In genomic region chr18:35504996-35505395, GRCh38 we compare ENCODE assay signal across 18 cellular contexts. TPM values are rescaled to one million over a fixed set of nuclear protein-coding genes. Genes with fewer than 3 reads are reported as not detected.
A peak's percentile ranks its signal among the peaks of the same experiment; 100 is the strongest.
DNase-seq lines count a peak whose midpoint lies in the region; ATAC-seq and TF ChIP-seq lines count a peak whose summit lies in the region.
"Had no signal": no experiment of that assay in that cellular context is flagged by ENCODE, and none has a peak within 500 bp of the region (broad histone marks: within the 10 kb centered on the region; RNA-seq: fewer than 3 reads in every experiment).

No MANE protein-coding gene starts in this region.

- H3K4ac ChIP-seq in trophoblast cell (ENCODE audit: low read depth, low read length) = no peak overlapping the region

- no peak overlapping the region for H3K14ac ChIP-seq in trophoblast cell (ENCODE audit: low read length)

- H3K27ac ChIP-seq in body of pancreas (peak overlapping the region in 3 of 4 donors; percentile 63 to 74 (median 68)), endodermal cell (ENCODE audit: low read depth, low read length) (no peak overlapping the region), trophoblast cell (ENCODE audit: low read depth, low read length) (no peak overlapping the region)
- H3K27ac ChIP-seq: BLaER1 treated with 17β-estradiol and CSF1 and Interleukin-3, amounts not matched to agents 10 nM and 100 nM; C4-2B had no signal

- H3K4me3 ChIP-seq in Caco-2 (ENCODE audit: low read depth, low read length) (no peak overlapping the region), body of pancreas (no peak overlapping the region), endodermal cell (ENCODE audit: low read length) (no peak overlapping the region), trophoblast cell (ENCODE audit: low read depth, low read length) (peak overlapping the region; percentile 10)
- H3K4me3 ChIP-seq: BLaER1 treated with 17β-estradiol and CSF1 and Interleukin-3, amounts not matched to agents 10 nM and 100 nM had no signal

- H4K12ac ChIP-seq in trophoblast cell (ENCODE audit: low read depth, low read length) = no peak overlapping the region

- peaks cover 12% of the 10 kb centered on the region for H3K79me1 ChIP-seq in trophoblast cell (ENCODE audit: low read length)

- peak overlapping the region; percentile 15 for H4K91ac ChIP-seq in trophoblast cell (ENCODE audit: low read depth, low read length)

- H3K27ac Mint-ChIP-seq in Caco-2 (ENCODE audit: unreplicated experiment) (peak overlapping the region; percentile 65), endodermal cell (no peak overlapping the region)
- H3K27ac Mint-ChIP-seq: B cell; CD4-positive, alpha-beta T cell; CD8-positive, alpha-beta T cell had no signal

- no peaks in the 10 kb centered on the region for H3K36me3 ChIP-seq in Caco-2 (ENCODE audit: control insufficient read depth, insufficient read depth, low read length)
- H3K36me3 ChIP-seq in body of pancreas (replicated peaks in 1 of 2; ENCODE audit: insufficient read depth in 1 of 2, low read depth in 2 of 2) = no peaks in the 10 kb centered on the region
- H3K36me3 ChIP-seq in endodermal cell (ENCODE audit: control insufficient read depth, insufficient read depth, low read length) = no peaks in the 10 kb centered on the region
- H3K36me3 ChIP-seq in trophoblast cell (ENCODE audit: control insufficient read depth in 1 of 2, insufficient read depth in 2 of 2, low read length in 2 of 2) = no peaks in the 10 kb centered on the region
- H3K36me3 ChIP-seq: BLaER1 treated with 17β-estradiol and CSF1 and Interleukin-3, amounts not matched to agents 10 nM and 100 nM had no signal

- H3K4me1 Mint-ChIP-seq in Caco-2 (ENCODE audit: low read depth, unreplicated experiment) (peaks cover 13% of the 10 kb centered on the region), endodermal cell (peaks cover 7% of the 10 kb centered on the region)

- DNase-seq in Caco-2 (no peak), body of pancreas (no peak), endodermal cell (peak; percentile 14), trophoblast cell (no peak), Right ventricle myocardium superior (no peak), RPMI8226 (no peak), DMS153 (lab: John Stamatoyannopoulos, UW) (no peak)
- no peak for DNase-seq in central memory CD4-positive, alpha-beta T cell
- DNase-seq: 8988T; AML-193; CD4-positive, alpha-beta T cell; CD8-positive, alpha-beta T cell; DMS 273 treated with DMSO at 0.1 percent for 48 hours; DMS79 treated with DMSO at 0.1 percent for 48 hours; GF-D8 had no signal

- BruUV-seq in Caco-2 (replicated peaks; lab: Mats Ljungman, UMichigan) = no TSS peak

- no peaks in the 10 kb centered on the region for H3K36me3 Mint-ChIP-seq in Caco-2 (ENCODE audit: insufficient read depth, unreplicated experiment)
- no peaks in the 10 kb centered on the region for H3K36me3 Mint-ChIP-seq in endodermal cell (ENCODE audit: low read depth)
- H3K36me3 Mint-ChIP-seq: CD8-positive, alpha-beta T cell had no signal

- H3K27me3 Mint-ChIP-seq in Caco-2 (ENCODE audit: insufficient read depth, unreplicated experiment) (no peaks in the 10 kb centered on the region), endodermal cell (ENCODE audit: insufficient read depth) (no peaks in the 10 kb centered on the region)
- H3K27me3 Mint-ChIP-seq: B cell; CD4-positive, alpha-beta T cell had no signal

- H2BK5ac ChIP-seq in trophoblast cell (ENCODE audit: low read depth, low read length, poor library complexity) = no peak overlapping the region

- POLR2A ChIA-PET in Caco-2 (lab: Charles Lee) = no interaction called here

- H3K27me3 ChIP-seq in Caco-2 (replicated peaks; ENCODE audit: control insufficient read depth, insufficient read depth, low read length) (no peaks in the 10 kb centered on the region), body of pancreas (no peaks in the 10 kb centered on the region), endodermal cell (ENCODE audit: control insufficient read depth, insufficient read depth, low read length, poor library complexity, severe bottlenecking) (no peaks in the 10 kb centered on the region), trophoblast cell (ENCODE audit: insufficient read depth, low read length) (no peaks in the 10 kb centered on the region)
- H3K27me3 ChIP-seq: BLaER1 treated with 17β-estradiol and CSF1 and Interleukin-3, amounts not matched to agents 10 nM and 100 nM had no signal

- no peaks in the 10 kb centered on the region for H3K9me3 Mint-ChIP-seq in Caco-2 (ENCODE audit: unreplicated experiment)
- no peaks in the 10 kb centered on the region for H3K9me3 Mint-ChIP-seq in endodermal cell
- H3K9me3 Mint-ChIP-seq: CD4-positive, alpha-beta T cell; CD8-positive, alpha-beta T cell had no signal

- intact Hi-C loops in Caco-2 (cut with micrococcal nuclease; ENCODE audit: unreplicated experiment) = loop anchor here (5.0 kb wide), 1 partner anchor 77 kb away; the partner anchor contains the start of gene GALNT1
- intact Hi-C loops in body of pancreas (cut with DNase I) = no loop called here
- intact Hi-C loops in Right ventricle myocardium superior (cut with DNase I) = no loop called here

- H2BK12ac ChIP-seq in trophoblast cell (ENCODE audit: low read length) = peak overlapping the region; percentile 19

- ATAC-seq in body of pancreas = no peak
- ATAC-seq in Right ventricle myocardium superior (ENCODE audit: poor library complexity) = no peak
- ATAC-seq: CD8-positive, alpha-beta T cell had no signal

- peaks cover 38% of the 10 kb centered on the region for H3K4me1 ChIP-seq in Caco-2
- peaks cover 30% of the 10 kb centered on the region for H3K4me1 ChIP-seq in body of pancreas
- H3K4me1 ChIP-seq in endodermal cell (ENCODE audit: control insufficient read depth, insufficient read depth, low read length) = no peaks in the 10 kb centered on the region
- peaks cover 9 to 18% of the 10 kb centered on the region in 2 experiments for H3K4me1 ChIP-seq in trophoblast cell (ENCODE audit: control insufficient read depth in 1 of 2, insufficient read depth in 2 of 2, low read length in 2 of 2)

- H3K79me2 ChIP-seq in trophoblast cell (ENCODE audit: control insufficient read depth, insufficient read depth, low read length, poor library complexity) = peaks cover 3% of the 10 kb centered on the region

- no peak for TF ChIP-seq POLR2A in body of pancreas (IDR thresholded peaks at IDR 0.05)

- H3K4me2 ChIP-seq in trophoblast cell (ENCODE audit: low read length) = no peak overlapping the region
- H3K4me2 ChIP-seq: BLaER1 treated with 17β-estradiol and CSF1 and Interleukin-3, amounts not matched to agents 10 nM and 100 nM had no signal

- H2BK120ac ChIP-seq in trophoblast cell (ENCODE audit: insufficient read depth, low read length, poor library complexity) = no peak overlapping the region

- H3K18ac ChIP-seq in trophoblast cell (ENCODE audit: low read length) = no peak overlapping the region

- WGBS in body of pancreas, 2 donors = 89 to 94% methylated on average over 4 of the region's 4 CpGs
- 84 to 88% methylated on average over 3 to 4 of the region's 4 CpGs for WGBS in endodermal cell (ENCODE audit: insufficient coverage in 1 of 2, insufficient read length in 1 of 2), 2 experiments
- no CpG with 5 or more reads among the region's 4 CpGs for WGBS in trophoblast cell (ENCODE audit: extremely low coverage, insufficient coverage, insufficient read length)

- no peak overlapping the region for H2AK5ac ChIP-seq in trophoblast cell (ENCODE audit: low read length)

- H3K23ac ChIP-seq in trophoblast cell (ENCODE audit: low read length) = no peak overlapping the region

- no peak for TF ChIP-seq CTCF in Caco-2 (IDR thresholded peaks at IDR 0.05; ENCODE audit: insufficient read depth in 1 of 2, low read depth in 1 of 2, low read length in 1 of 2, severe bottlenecking in 1 of 2, unreplicated experiment in 1 of 2)
- TF ChIP-seq CTCF in body of pancreas (IDR thresholded peaks at IDR 0.05) = no peak
- no peak for TF ChIP-seq CTCF in endodermal cell (conservative IDR thresholded peaks at IDR 0.05)

- H3K4me3 Mint-ChIP-seq in Caco-2 (ENCODE audit: unreplicated experiment) (no peak overlapping the region), endodermal cell (no peak overlapping the region)
- H3K4me3 Mint-ChIP-seq: B cell; CD4-positive, alpha-beta T cell; CD8-positive, alpha-beta T cell had no signal

- H3K9ac ChIP-seq in endodermal cell (ENCODE audit: extremely low read depth, low read length, poor library complexity, severe bottlenecking) = no peak overlapping the region
- no peak overlapping the region for H3K9ac ChIP-seq in trophoblast cell (ENCODE audit: low read length)
- H3K9ac ChIP-seq: BLaER1 treated with 17β-estradiol and CSF1 and Interleukin-3, amounts not matched to agents 10 nM and 100 nM had no signal

- no peak overlapping the region for H4K8ac ChIP-seq in trophoblast cell (ENCODE audit: low read depth, low read length)

- CTCF ChIA-PET in Caco-2 (lab: Charles Lee) = no interaction called here

- H3K9me3 ChIP-seq in Caco-2 (no peaks in the 10 kb centered on the region), body of pancreas (no peaks in the 10 kb centered on the region), endodermal cell (ENCODE audit: control insufficient read depth, low read length) (no peaks in the 10 kb centered on the region), trophoblast cell (ENCODE audit: insufficient read depth, low read depth, low read length) (no peaks in the 10 kb centered on the region)

- no peak overlapping the region for H2AFZ ChIP-seq in trophoblast cell (ENCODE audit: insufficient read depth, low read length, poor library complexity)

RNA-seq across cellular contexts. Expression of gene INO80C, which starts 7.2 kb away (rescaled TPM):
- total RNA-seq in Caco-2 (2022) = 22.7 and 26.6 TPM in 2 replicates
- total RNA-seq in body of pancreas = 10 to 100 TPM in 1 of 2 donors, 1 to 10 TPM in 1; 1.6 to 10.4 TPM
- 10 to 100 TPM; 31.1 to 31.9 TPM for total RNA-seq in endodermal cell
- 32.4 TPM for polyA plus RNA-seq in endodermal cell (2013, experiment 1 of 2)
- polyA plus RNA-seq in endodermal cell (2013, experiment 2 of 2) = 27.4 TPM
- 23.4 and 24.5 TPM in 2 replicates for polyA plus RNA-seq in trophoblast cell (2013)
- total RNA-seq in Right ventricle myocardium superior = 23.1 TPM

Comparison
In these comparisons a context has a peak if more than half of its experiments do, and no peak if none do; other contexts are left out.
1. H3K27ac ChIP-seq: peak in body of pancreas (3 of 4); none in endodermal cell (single experiment) and trophoblast cell (single experiment).